Comparison of ENCODE assay signal across 28 cellular contexts in the genomic region with DNA sequence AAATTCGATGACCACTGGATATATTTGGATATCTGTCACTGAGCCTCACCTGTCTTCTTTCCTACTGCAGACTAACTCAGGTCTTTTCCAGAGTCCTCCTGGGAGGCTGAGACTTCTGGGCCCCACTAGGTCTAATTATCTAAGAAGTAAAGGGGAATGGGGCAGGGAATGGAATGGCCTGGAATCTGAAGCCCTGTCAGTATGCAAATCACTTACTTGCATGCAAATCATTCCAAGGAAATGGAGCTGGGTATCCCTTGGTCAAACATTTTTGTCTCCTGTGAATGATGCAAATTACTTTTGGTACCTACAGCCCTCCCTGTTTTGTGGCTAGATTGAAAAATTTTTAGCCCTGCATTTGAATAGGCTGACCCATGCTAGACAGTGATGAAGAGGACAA. TPM values are rescaled to one million over a fixed set of nuclear protein-coding genes. Genes with fewer than 3 reads are reported as not detected.
DNase-seq lines count a peak whose midpoint lies in the region; ATAC-seq, FAIRE-seq and TF ChIP-seq lines count a peak whose summit lies in the region.
"Had no signal": no experiment of that assay in that cellular context is flagged by ENCODE, and none has a peak within 500 bp of the region (broad histone marks: within the 10 kb centered on the region; RNA-seq: fewer than 3 reads in every experiment).

No MANE protein-coding gene starts in this region.

- H4K20me1 ChIP-seq in H1 (replicated peaks in 1 of 2; ENCODE audit: control insufficient read depth in 1 of 2, insufficient read depth in 2 of 2, low read length in 2 of 2), result no peaks in the 10 kb centered on the region
- H4K20me1 ChIP-seq: BLaER1 had no signal

- H4K5ac ChIP-seq in H1 (ENCODE audit: insufficient read length, low read depth, low read length) (no peak overlapping the region), mesendoderm (ENCODE audit: low read length) (no peak overlapping the region)

- 72% methylated on average over 1 of the region's 1 CpG; no CpG with 5 or more reads in 1 of the 2 experiments for WGBS in H1 (ENCODE audit: extremely low coverage in 1 of 2, insufficient coverage in 1 of 2, insufficient read length in 1 of 2, insufficient replicate concordance in 2 of 2, low coverage in 1 of 2, low lambda C conversion rate in 2 of 2, missing lambda C conversion rate in 1 of 2), 2 experiments
- no CpG with 5 or more reads among the region's 1 CpG for WGBS in mesendoderm (ENCODE audit: extremely low coverage, insufficient coverage, low lambda C conversion rate)

- in situ Hi-C loops in brain microvascular endothelial cell (cut with HindIII; ENCODE audit: low pct_ligation_motif_present, low sequenced_read_pairs), result no loop called here

- H3K4me3 Mint-ChIP-seq in WTC11, result no peak overlapping the region
- H3K4me3 Mint-ChIP-seq: CD14-positive monocyte; CD4-positive, alpha-beta memory T cell; CD4-positive, CD25-positive, alpha-beta regulatory T cell; CD8-positive, alpha-beta memory T cell had no signal

- H3K23ac ChIP-seq in H1 (ENCODE audit: insufficient read length), result no peak overlapping the region
- H3K23ac ChIP-seq in mesendoderm (ENCODE audit: low read length), result no peak overlapping the region

- no peak overlapping the region for H3K18ac ChIP-seq in H1 (ENCODE audit: extremely low read depth, low read length)
- no peak overlapping the region for H3K18ac ChIP-seq in mesendoderm (ENCODE audit: low read length)

- peaks cover 19% of the 10 kb centered on the region for H3K4me1 Mint-ChIP-seq in WTC11

- H3K27me3 ChIP-seq in H7 (ENCODE audit: control insufficient read depth, insufficient read depth, low read length) (peaks cover 2% of the 10 kb centered on the region), H1 (replicated peaks in 1 of 4; ENCODE audit: control insufficient read depth in 3 of 4, extremely low read depth in 1 of 4, insufficient read depth in 3 of 4, low read length in 3 of 4) (peaks cover 0 to 25% (median 8%) of the 10 kb centered on the region in 4 experiments; a peak in 5 of 7 replicates), mesendoderm (ENCODE audit: insufficient read depth, low read length, poor library complexity) (no peaks in the 10 kb centered on the region), brain microvascular endothelial cell (replicated peaks) (peaks cover 34% of the 10 kb centered on the region)
- H3K27me3 ChIP-seq: BE2C had no signal

- H2BK5ac ChIP-seq in H1 (ENCODE audit: low read depth, low read length) (no peak overlapping the region), mesendoderm (ENCODE audit: low read length) (no peak overlapping the region)

- H3K27me3 Mint-ChIP-seq in WTC11 (ENCODE audit: low read depth), result peaks cover 30% of the 10 kb centered on the region

- no peaks in the 10 kb centered on the region for H3K9me3 Mint-ChIP-seq in WTC11
- H3K9me3 Mint-ChIP-seq: CD4-positive, CD25-positive, alpha-beta regulatory T cell had no signal

- H3K27ac ChIP-seq in H1 (ENCODE audit: low read depth, low read length) (no peak overlapping the region), mesendoderm (ENCODE audit: low read depth, low read length) (no peak overlapping the region), brain microvascular endothelial cell (no peak overlapping the region)
- H3K27ac ChIP-seq: BLaER1 had no signal

- H3K79me2 ChIP-seq in H1 (ENCODE audit: control insufficient read depth in 1 of 2, insufficient read depth in 2 of 2, low read length in 2 of 2) (no peaks in the 10 kb centered on the region), mesendoderm (ENCODE audit: control insufficient read depth, insufficient read depth, low read length) (no peaks in the 10 kb centered on the region)

- no peak overlapping the region for H3K14ac ChIP-seq in H1 (ENCODE audit: insufficient read length)

- H4K8ac ChIP-seq in H1 (ENCODE audit: extremely low read depth, insufficient read depth, low read length) (no peak overlapping the region), mesendoderm (ENCODE audit: low read depth, low read length) (no peak overlapping the region)

- no peaks in the 10 kb centered on the region for H3K36me3 ChIP-seq in H7 (replicated peaks; ENCODE audit: control insufficient read depth, insufficient read depth, low read length)
- no peaks in the 10 kb centered on the region for H3K36me3 ChIP-seq in H1 (ENCODE audit: control insufficient read depth in 2 of 4, insufficient read depth in 4 of 4, low read length in 3 of 4)
- no peaks in the 10 kb centered on the region for H3K36me3 ChIP-seq in mesendoderm (ENCODE audit: control insufficient read depth, insufficient read depth, low read length)
- H3K36me3 ChIP-seq in brain microvascular endothelial cell (replicated peaks), result no peaks in the 10 kb centered on the region
- H3K36me3 ChIP-seq: BE2C, BLaER1 had no signal

- H3K4me3 ChIP-seq in H7 (ENCODE audit: insufficient read depth, low read depth, low read length) (no peak overlapping the region), H1 (ENCODE audit: extremely low read depth in 1 of 4, insufficient read depth in 2 of 4, low read depth in 3 of 4, low read length in 4 of 4) (no peak overlapping the region; a peak in 1 of 8 replicates), mesendoderm (ENCODE audit: low read length) (no peak overlapping the region), brain microvascular endothelial cell (ENCODE audit: low read depth, low read length) (no peak overlapping the region)
- H3K4me3 ChIP-seq: BLaER1, GM12878 had no signal

- H2AK5ac ChIP-seq in H1 (ENCODE audit: low read depth, low read length) (no peak overlapping the region), mesendoderm (ENCODE audit: low read length) (no peak overlapping the region)

- POLR2A ChIA-PET in H1 (lab: Charles Lee; ENCODE audit: partially characterized antibody) (interaction anchor here (0.7 kb wide), 1 partner anchor 11 kb away, joined by 3 read pairs; no protein-coding TSS in a partner anchor), WTC11 (lab: Charles Lee) (no interaction called here)

- no peak overlapping the region for H2BK12ac ChIP-seq in H1 (ENCODE audit: low read depth, low read length)

- H3K9me3 ChIP-seq in H1 (ENCODE audit: insufficient read depth in 2 of 2, low read depth in 1 of 2, low read length in 1 of 2), result no peaks in the 10 kb centered on the region
- H3K9me3 ChIP-seq: BE2C, BLaER1 had no signal

- H2BK20ac ChIP-seq in H1 (ENCODE audit: low read length), result no peak overlapping the region

- TF ChIP-seq CTCF in H1 (IDR thresholded peaks at IDR 0.05; ENCODE audit: control extremely low read depth in 1 of 3, insufficient read depth in 1 of 3, low read depth in 1 of 3, low read length in 3 of 3) (no peak), WTC11 (IDR thresholded peaks at IDR 0.05) (no peak), brain microvascular endothelial cell (IDR thresholded peaks at IDR 0.05; ENCODE audit: low read depth, low read length, missing control alignments) (no peak)

- H2BK15ac ChIP-seq in H1 (ENCODE audit: low read length), result no peak overlapping the region
- H2BK15ac ChIP-seq in mesendoderm (replicated peaks; ENCODE audit: low read depth), result no peak overlapping the region

- no peak for TF ChIP-seq EP300 in H1 (IDR thresholded peaks at IDR 0.05; ENCODE audit: borderline replicate concordance in 1 of 2, low read depth in 2 of 2, low read length in 2 of 2)

- no peak overlapping the region for H2AFZ ChIP-seq in H1 (ENCODE audit: low read length)

- H3K27ac Mint-ChIP-seq in WTC11, result no peak overlapping the region
- H3K27ac Mint-ChIP-seq: CD14-positive monocyte; CD4-positive, alpha-beta memory T cell; CD4-positive, CD25-positive, alpha-beta regulatory T cell; CD8-positive, alpha-beta memory T cell had no signal

- no peaks in the 10 kb centered on the region for H3K36me3 Mint-ChIP-seq in WTC11
- H3K36me3 Mint-ChIP-seq: CD14-positive monocyte; CD4-positive, alpha-beta memory T cell; CD4-positive, CD25-positive, alpha-beta regulatory T cell; CD8-positive, alpha-beta memory T cell had no signal

- no peak overlapping the region for H2BK120ac ChIP-seq in H1 (replicated peaks; ENCODE audit: low read depth, low read length)
- no peak overlapping the region for H2BK120ac ChIP-seq in mesendoderm (ENCODE audit: low read depth, low read length)

- peaks cover 0 to 15% (median 5%) of the 10 kb centered on the region in 4 experiments; a peak in 5 of 7 replicates for H3K4me1 ChIP-seq in H1 (replicated peaks in 1 of 4; ENCODE audit: control insufficient read depth in 3 of 4, insufficient read depth in 4 of 4, low read length in 3 of 4)
- no peaks in the 10 kb centered on the region for H3K4me1 ChIP-seq in mesendoderm (ENCODE audit: control insufficient read depth, low read depth, low read length)

- H3K9ac ChIP-seq in H1 (replicated peaks in 1 of 4; ENCODE audit: extremely low read depth in 1 of 4, low read depth in 3 of 4, low read length in 3 of 4) (no peak overlapping the region), mesendoderm (ENCODE audit: low read length) (no peak overlapping the region)
- H3K9ac ChIP-seq: BLaER1 had no signal

- no peak for TF ChIP-seq RAD21 in H1 (IDR thresholded peaks at IDR 0.05 in 1 of 2, conservative IDR thresholded peaks at IDR 0.05 in 1 of 2; ENCODE audit: low read depth in 2 of 2, low read length in 2 of 2)

- peak; percentile 28 for DNase-seq in H7
- peak; percentile 94 to 96 for DNase-seq in NCI-H526 (lab: John Stamatoyannopoulos, UW)
- DNase-seq in H1 (ENCODE audit: low read depth in 1 of 2, low spot score in 2 of 2), result no peak
- peak; percentile 32 for DNase-seq in mesendoderm
- no peak for DNase-seq in WTC11 (ENCODE audit: low spot score)
- DNase-seq in urothelium cell line (ENCODE audit: low spot score), result no peak
- DNase-seq in brain microvascular endothelial cell, result no peak
- DNase-seq: 8988T; ACHN; BE2C; C1 segment of cervical spinal cord; CD4-positive, alpha-beta memory T cell; CD4-positive, CD25-positive, alpha-beta regulatory T cell; CD8-positive, alpha-beta memory T cell; COR-L47; DMS 273 treated with DMSO at 0.1 percent for 48 hours; DMS153; DMS53; DMS79; DND-41; EL; GDM1 had no signal

- H3K56ac ChIP-seq in H1 (replicated peaks; ENCODE audit: insufficient read length, low read depth, low read length) (no peak overlapping the region), mesendoderm (ENCODE audit: low read length) (no peak overlapping the region)

- no peak for TF ChIP-seq POLR2A in H1 (IDR thresholded peaks at IDR 0.05; ENCODE audit: control extremely low read depth in 1 of 2, low read depth in 2 of 2, low read length in 2 of 2)

- H3K23me2 ChIP-seq in H1 (ENCODE audit: low read depth, low read length), result peaks cover 5% of the 10 kb centered on the region

- FAIRE-seq in H1 (lab: Jason Lieb, UNC) (peak; percentile 24), urothelium cell line (lab: Jason Lieb, UNC) (no peak)
- FAIRE-seq: A204.1, GM12878 had no signal

- H3K4me2 ChIP-seq in H1 (ENCODE audit: insufficient read depth in 1 of 2, low read depth in 2 of 2, low read length in 2 of 2), result no peak overlapping the region
- H3K4me2 ChIP-seq in mesendoderm (ENCODE audit: low read length), result no peak overlapping the region
- H3K4me2 ChIP-seq: BLaER1 had no signal

- CTCF ChIA-PET in H1 (lab: Charles Lee; ENCODE audit: partially characterized antibody), result interaction anchor here (1.7 to 9.8 kb wide), 10 partner anchors 7 to 147 kb away, joined by 4 to 333 read pairs (median 40); no protein-coding TSS in a partner anchor
- CTCF ChIA-PET in WTC11 (lab: Charles Lee), result interaction anchor here (0.6 to 2.3 kb wide), 5 partner anchors 34 to 104 kb away, joined by 3 to 8 read pairs (median 3); no protein-coding TSS in a partner anchor

- H4K91ac ChIP-seq in H1 (replicated peaks; ENCODE audit: insufficient read length, low read length), result no peak overlapping the region

- ATAC-seq in WTC11 (no peak; the same call in 1 of the 2 replicates), HG03354 (IDR thresholded peaks at IDR 0.05; ENCODE audit: poor library complexity, severe bottlenecking, unreplicated experiment) (no peak)

- no peaks in the 10 kb centered on the region for H3K79me1 ChIP-seq in H1 (ENCODE audit: low read depth, low read length)
- no peaks in the 10 kb centered on the region for H3K79me1 ChIP-seq in mesendoderm (ENCODE audit: low read length)

- H3K4ac ChIP-seq in H1 (replicated peaks; ENCODE audit: insufficient read length, low read depth, low read length) (no peak overlapping the region), mesendoderm (ENCODE audit: low read depth, low read length) (no peak overlapping the region)

RNA-seq across cellular contexts. Expression of gene SPSB4, which starts 5.3 kb away (rescaled TPM):
- 35.1 and 35.6 TPM in 2 replicates for total RNA-seq in H7 (2014; rRNA removed; shearing (Covaris generic))
- 17.2 and 18.1 TPM in 2 replicates for total RNA-seq in H1 (2021; fragmentation: NEBNext Ultra II Directional; extraction: Animal tissue kit (Norgen Biotek cat#: 25700))
- 15.1 and 17.6 TPM in 2 replicates for polyA plus RNA-seq in H1 (2011; rRNA removed)
- 16.5 TPM for polyA plus RNA-seq in H1 (2011; cell fraction: cytosol; rRNA removed)
- 15.4 TPM for polyA plus RNA-seq in H1 (2011; cell fraction: nucleus; rRNA removed)
- polyA plus RNA-seq in H1 (2012, experiment 1 of 2), result 16.7 to 20.2 TPM (median 19.5 TPM) in 4 replicates
- polyA plus RNA-seq in H1 (2012, experiment 2 of 2), result 30.9 TPM
- 12.7 TPM for polyA plus RNA-seq in H1 (2013, experiment 1 of 2)
- 13.3 TPM for polyA plus RNA-seq in H1 (2013, experiment 2 of 2)
- polyA minus RNA-seq in H1 (2011; rRNA and poly(A)+ RNA removed), result 12.9 and 17.0 TPM in 2 replicates
- 8.6 TPM for polyA minus RNA-seq in H1 (2011; cell fraction: cytosol; rRNA and poly(A)+ RNA removed)
- 18.7 TPM for polyA minus RNA-seq in H1 (2011; cell fraction: nucleus; rRNA and poly(A)+ RNA removed)
- polyA plus RNA-seq in mesendoderm (2013, experiment 1 of 2), result 23.3 TPM
- 23.3 TPM for polyA plus RNA-seq in mesendoderm (2013, experiment 2 of 2)
- 19.4 to 19.7 TPM (median 19.6 TPM) in 3 replicates for total RNA-seq in WTC11 (2021)
- total RNA-seq: CD4-positive, alpha-beta memory T cell; CD4-positive, CD25-positive, alpha-beta regulatory T cell; CD8-positive, alpha-beta memory T cell; GM12878 had no signal
- polyA plus RNA-seq: AG04450; CD14-positive monocyte; CD4-positive, alpha-beta memory T cell; CD4-positive, CD25-positive, alpha-beta regulatory T cell; CD8-positive, alpha-beta memory T cell; GM12878 had no signal

Comparison
In these comparisons a context has a peak if more than half of its experiments do, and no peak if none do; other contexts are left out.
1. DNase-seq: peak in H7 (single experiment), NCI-H526 (2 of 2) and mesendoderm (single experiment); none in H1 (0 of 2), WTC11 (single experiment), urothelium cell line (single experiment) and brain microvascular endothelial cell (single experiment).